ENCODE assay signal across 16 cellular contexts in genomic region chr1:156001682-156002171, GRCh38. TPM values are rescaled to one million over a fixed set of nuclear protein-coding genes. Genes with fewer than 3 reads are reported as not detected.
DNase-seq lines count a peak whose midpoint lies in the region; ATAC-seq and TF ChIP-seq lines count a peak whose summit lies in the region.
"Had no signal": no experiment of that assay in that cellular context is flagged by ENCODE, and none has a peak within 500 bp of the region (broad histone marks: within the 10 kb centered on the region; RNA-seq: fewer than 3 reads in every experiment).

No MANE protein-coding gene starts in this region.

- TF ChIP-seq EP300 in tibial nerve (IDR thresholded peaks at IDR 0.05), result no peak

- H3K27me3 ChIP-seq in tibial nerve (no peaks in the 10 kb centered on the region), WERI-Rb-1 (ENCODE audit: insufficient read depth, low read depth, severe bottlenecking) (no peaks in the 10 kb centered on the region), uterus (no peaks in the 10 kb centered on the region)

- no peaks in the 10 kb centered on the region for H3K36me3 Mint-ChIP-seq in activated naive CD4-positive, alpha-beta T cell treated with anti-CD3 and anti-CD28 coated beads, Interleukin-2, amount 50 U/mL, for 72 hours
- no peaks in the 10 kb centered on the region for H3K36me3 Mint-ChIP-seq in activated T-helper 17 cell treated with anti-CD3 and anti-CD28 coated beads, Interleukin-2, amount 50 U/mL, for 72 hours (ENCODE audit: low read depth)

- no peak for TF ChIP-seq POLR2A in tibial nerve (IDR thresholded peaks at IDR 0.05)
- TF ChIP-seq POLR2A in uterus (IDR thresholded peaks at IDR 0.05), result no peak

- TF ChIP-seq CTCF in tibial nerve (IDR thresholded peaks at IDR 0.05) (no peak), WERI-Rb-1 (IDR thresholded peaks at IDR 0.05; ENCODE audit: low read depth, low read length) (no peak), uterus (IDR thresholded peaks at IDR 0.05) (no peak)

- H3K4me1 Mint-ChIP-seq in activated T-helper 17 cell treated with anti-CD3 and anti-CD28 coated beads, Interleukin-2, amount 50 U/mL, for 72 hours, result peaks cover 12% of the 10 kb centered on the region

- H3K27ac Mint-ChIP-seq in activated naive CD4-positive, alpha-beta T cell treated with anti-CD3 and anti-CD28 coated beads, Interleukin-2, amount 50 U/mL, for 72 hours, result peak overlapping the region; percentile 24 to 67
- H3K27ac Mint-ChIP-seq in activated T-helper 17 cell treated with anti-CD3 and anti-CD28 coated beads, Interleukin-2, amount 50 U/mL, for 72 hours, result peak overlapping the region; percentile 13
- H3K27ac Mint-ChIP-seq: activated T-helper 2 cell treated with anti-CD3 and anti-CD28 coated beads, Interferon-gamma antibody, Interleukin-2, Interleukin-4, amounts not matched to agents 10 μg/mL and 5 μg/mL and 100 μg/mL, durations not matched to agents 14 hours and 24 hours and 36 hours had no signal

- no peak for ATAC-seq in activated naive CD4-positive, alpha-beta T cell treated with anti-CD3 and anti-CD28 coated beads, Interleukin-2, amount 50 U/mL, for 72 hours
- ATAC-seq in activated T-helper 17 cell treated with anti-CD3 and anti-CD28 coated beads, Interleukin-2, amount 50 U/mL, for 72 hours (replicated peaks), result no peak
- no peak for ATAC-seq in GM21515 (IDR thresholded peaks at IDR 0.05; ENCODE audit: unreplicated experiment)

- DNase-seq in activated naive CD4-positive, alpha-beta T cell treated with anti-CD3 and anti-CD28 coated beads, Interleukin-2, amount 50 U/mL, for 72 hours (ENCODE audit: low spot score in 2 of 2), result no peak
- no peak for DNase-seq in activated naive CD4-positive, alpha-beta T cell (lab: John Stamatoyannopoulos, UW)
- DNase-seq in left kidney (ENCODE audit: low read depth, low spot score), result peak; percentile 43
- DNase-seq in tibial nerve (ENCODE audit: low spot score in 2 of 2), result no peak
- DNase-seq in WERI-Rb-1, result no peak
- no peak for DNase-seq in uterus
- DNase-seq: activated CD4-positive, alpha-beta T cell treated with anti-CD3 and anti-CD28 coated beads for 48 hours; DMS79; glutamatergic neuron had no signal

- H3K4me1 ChIP-seq in tibial nerve, result peaks cover 0 to 25% (median 6%) of the 10 kb centered on the region in 4 donors
- no peaks in the 10 kb centered on the region for H3K4me1 ChIP-seq in uterus
- H3K4me1 ChIP-seq: prostate gland had no signal

- H3K27ac ChIP-seq in tibial nerve (peak overlapping the region in 3 of 4 donors; percentile 16 to 40 (median 34)), WERI-Rb-1 (no peak overlapping the region), uterus (no peak overlapping the region)
- H3K27ac ChIP-seq: prostate gland had no signal

- H3K36me3 ChIP-seq in tibial nerve, result no peaks in the 10 kb centered on the region
- peaks cover 1% of the 10 kb centered on the region for H3K36me3 ChIP-seq in WERI-Rb-1
- H3K36me3 ChIP-seq in uterus, result no peaks in the 10 kb centered on the region
- H3K36me3 ChIP-seq: prostate gland had no signal

- peak overlapping the region in 1 of 4 donors; percentile 5 for H3K4me3 ChIP-seq in tibial nerve
- no peak overlapping the region for H3K4me3 ChIP-seq in WERI-Rb-1 (ENCODE audit: low read depth, low read length)
- H3K4me3 ChIP-seq in uterus, result no peak overlapping the region
- H3K4me3 ChIP-seq: prostate gland had no signal

- intact Hi-C loops in uterus (cut with DNase I; ENCODE audit: low total_unique reads), result no loop called here

- WGBS in tibial nerve, 2 donors, result 40 to 42% methylated on average over 3 of the region's 3 CpGs

- H3K9me3 ChIP-seq in tibial nerve, result no peaks in the 10 kb centered on the region
- H3K9me3 ChIP-seq in WERI-Rb-1 (ENCODE audit: severe bottlenecking), result no peaks in the 10 kb centered on the region
- no peaks in the 10 kb centered on the region for H3K9me3 ChIP-seq in uterus
- H3K9me3 ChIP-seq: prostate gland had no signal

- H3K4me3 Mint-ChIP-seq in activated T-helper 17 cell treated with anti-CD3 and anti-CD28 coated beads, Interleukin-2, amount 50 U/mL, for 72 hours, result no peak overlapping the region

- no peaks in the 10 kb centered on the region for H3K9me3 Mint-ChIP-seq in activated naive CD4-positive, alpha-beta T cell treated with anti-CD3 and anti-CD28 coated beads, Interleukin-2, amount 50 U/mL, for 72 hours
- H3K9me3 Mint-ChIP-seq in activated T-helper 17 cell treated with anti-CD3 and anti-CD28 coated beads, Interleukin-2, amount 50 U/mL, for 72 hours, result no peaks in the 10 kb centered on the region
- H3K9me3 Mint-ChIP-seq: activated T-helper 2 cell treated with anti-CD3 and anti-CD28 coated beads, Interferon-gamma antibody, Interleukin-2, Interleukin-4, amounts not matched to agents 10 μg/mL and 5 μg/mL and 100 μg/mL, durations not matched to agents 14 hours and 24 hours and 36 hours had no signal

- H3K27me3 Mint-ChIP-seq in activated T-helper 17 cell treated with anti-CD3 and anti-CD28 coated beads, Interleukin-2, amount 50 U/mL, for 72 hours, result no peaks in the 10 kb centered on the region

RNA-seq across cellular contexts. Expression of gene SSR2, which starts 19.0 kb away (rescaled TPM):
- total RNA-seq in activated naive CD4-positive, alpha-beta T cell treated with anti-CD3 and anti-CD28 coated beads, Interleukin-2, amount 50 U/mL, for 72 hours, result 100 to 1,000 TPM; 178 TPM
- 100 to 1,000 TPM; 194 to 208 TPM for total RNA-seq in activated T-helper 17 cell treated with anti-CD3 and anti-CD28 coated beads, Interleukin-2, amount 50 U/mL, for 72 hours
- total RNA-seq in tibial nerve (100 to 1,000 TPM; 172 to 236 (median 212) TPM), uterus (100 to 1,000 TPM in 3 of 4 donors, 10 to 100 TPM in 1; 97.6 to 474 (median 227) TPM)

RNA-seq across cellular contexts. Expression of gene ARHGEF2, which starts 23.4 kb away (rescaled TPM):
- total RNA-seq in activated naive CD4-positive, alpha-beta T cell treated with anti-CD3 and anti-CD28 coated beads, Interleukin-2, amount 50 U/mL, for 72 hours, result 100 to 1,000 TPM; 131 to 238 TPM
- 100 to 1,000 TPM; 108 to 205 TPM for total RNA-seq in activated T-helper 17 cell treated with anti-CD3 and anti-CD28 coated beads, Interleukin-2, amount 50 U/mL, for 72 hours
- 100 to 1,000 TPM; 105 to 195 (median 153) TPM for total RNA-seq in tibial nerve
- 100 to 1,000 TPM in 1 of 4 donors, 10 to 100 TPM in 3; 59.4 to 178 (median 72.8) TPM for total RNA-seq in uterus

RNA-seq across cellular contexts. Expression of gene UBQLN4, which starts 51.9 kb away (rescaled TPM):
- total RNA-seq in activated naive CD4-positive, alpha-beta T cell treated with anti-CD3 and anti-CD28 coated beads, Interleukin-2, amount 50 U/mL, for 72 hours, result 10 to 100 TPM; 31.3 to 32.2 TPM
- total RNA-seq in activated T-helper 17 cell treated with anti-CD3 and anti-CD28 coated beads, Interleukin-2, amount 50 U/mL, for 72 hours, result 10 to 100 TPM; 31.9 to 36.7 TPM
- total RNA-seq in tibial nerve (10 to 100 TPM; 19.5 to 32.1 (median 22.8) TPM), uterus (10 to 100 TPM in 2 of 4 donors, 1 to 10 TPM in 2; 2.6 to 47.0 (median 12.8) TPM)

RNA-seq across cellular contexts. Expression of gene LAMTOR2, which starts 52.9 kb away (rescaled TPM):
- 10 to 100 TPM; 36.0 to 51.7 TPM for total RNA-seq in activated naive CD4-positive, alpha-beta T cell treated with anti-CD3 and anti-CD28 coated beads, Interleukin-2, amount 50 U/mL, for 72 hours
- total RNA-seq in activated T-helper 17 cell treated with anti-CD3 and anti-CD28 coated beads, Interleukin-2, amount 50 U/mL, for 72 hours, result 10 to 100 TPM; 39.9 to 55.6 TPM
- total RNA-seq in tibial nerve (10 to 100 TPM; 32.6 to 51.8 (median 47.8) TPM), uterus (10 to 100 TPM; 17.3 to 97.6 (median 38.1) TPM)

RNA-seq across cellular contexts. Expression of gene RAB25, which starts 59.2 kb away (rescaled TPM):
- under 1 TPM; 0.36 to 0.89 TPM for total RNA-seq in activated naive CD4-positive, alpha-beta T cell treated with anti-CD3 and anti-CD28 coated beads, Interleukin-2, amount 50 U/mL, for 72 hours
- 1 to 10 TPM in 1 of 2 donors, under 1 TPM in 1; 0.43 to 1.2 TPM for total RNA-seq in activated T-helper 17 cell treated with anti-CD3 and anti-CD28 coated beads, Interleukin-2, amount 50 U/mL, for 72 hours
- total RNA-seq in tibial nerve (not detected), uterus (1 to 10 TPM in 2 of 4 donors, not detected in 2; 5.0 to 5.5 TPM)
- total RNA-seq: lung microvascular endothelial cell, SK-MEL-5, temporal lobe had no signal

Comparison
In these comparisons a context has a peak if more than half of its experiments do, and no peak if none do; other contexts are left out.
1. H3K27ac ChIP-seq: peak in tibial nerve (3 of 4); none in WERI-Rb-1 (single experiment) and uterus (0 of 2).